Comparison of ENCODE assay signal across 18 cellular contexts in genomic region chr2:163466583-163466982, GRCh38.
DNase-seq lines count a peak whose midpoint lies in the region; ATAC-seq, FAIRE-seq and TF ChIP-seq lines count a peak whose summit lies in the region.
"Had no signal": no experiment of that assay in that cellular context is flagged by ENCODE, and none has a peak within 500 bp of the region (broad histone marks: within the 10 kb centered on the region; RNA-seq: fewer than 3 reads in every experiment).

No MANE protein-coding gene starts in this region.

- no peak overlapping the region for H2AFZ ChIP-seq in HepG2 (ENCODE audit: low read length)

- no TSS peak for BruUV-seq in HepG2 (replicated peaks; lab: Mats Ljungman, UMichigan)

- no peaks in the 10 kb centered on the region for H3K36me3 ChIP-seq in HepG2 (replicated peaks in 1 of 2; ENCODE audit: control insufficient read depth in 1 of 2, insufficient read depth in 2 of 2, low read length in 2 of 2)
- no peaks in the 10 kb centered on the region for H3K36me3 ChIP-seq in right lobe of liver
- no peaks in the 10 kb centered on the region for H3K36me3 ChIP-seq in lower lobe of right lung
- H3K36me3 ChIP-seq: SJSA1 had no signal

- in situ Hi-C loops in HepG2 (cut with HindIII; ENCODE audit: extremely low pct_ligation_motif_present, low pct_unique_long_range_greater_than_20kb): no loop called here

- FAIRE-seq in HepG2 (lab: Jason Lieb, UNC): no peak
- FAIRE-seq: H1 had no signal

- H4K20me1 ChIP-seq in HepG2 (ENCODE audit: insufficient read depth, low read length): no peaks in the 10 kb centered on the region

- DNase-seq in NCI-H1105 treated with DMSO at 0.1 percent for 48 hours (lab: John Stamatoyannopoulos, UW) (peak; percentile 50), NCI-H1105 (lab: John Stamatoyannopoulos, UW) (no peak), HepG2 (ENCODE audit: low spot score) (no peak), right lobe of liver (no peak), left kidney (ENCODE audit: low read depth, low spot score) (peak; percentile 26), superior temporal gyrus (ENCODE audit: extremely low spot score) (peak; percentile 8), lower lobe of right lung (no peak), T1000 (lab: John Stamatoyannopoulos, UW) (no peak)
- DNase-seq: Caco-2; CD4-positive, CD25-positive, alpha-beta regulatory T cell; EL; KBM-7; NCI-H1694; NCI-H2171; NK-92 treated with Interleukin-12 subunit alpha and Interleukin-12 subunit beta, amount 100 ng/mL, for 24 hours had no signal

- H3K27me3 ChIP-seq in HepG2 (ENCODE audit: control insufficient read depth in 1 of 2, insufficient read depth in 2 of 2, low read length in 2 of 2): no peaks in the 10 kb centered on the region
- H3K27me3 ChIP-seq in right lobe of liver: no peaks in the 10 kb centered on the region
- no peaks in the 10 kb centered on the region for H3K27me3 ChIP-seq in lower lobe of right lung (ENCODE audit: low read depth)

- no peak overlapping the region for H3K4me2 ChIP-seq in HepG2 (ENCODE audit: low read depth, low read length)

- ATAC-seq in HepG2: no peak
- ATAC-seq in right lobe of liver: no peak
- ATAC-seq in lower lobe of right lung: no peak

- no peak for TF ChIP-seq POLR2A in HepG2 (IDR thresholded peaks at IDR 0.05; ENCODE audit: insufficient read depth in 1 of 2, low read depth in 2 of 2, low read length in 2 of 2)
- no peak for TF ChIP-seq POLR2A in right lobe of liver (IDR thresholded peaks at IDR 0.05)

- H3K27ac ChIP-seq in HepG2 (ENCODE audit: extremely low read length, insufficient read depth, low read length) (no peak overlapping the region), right lobe of liver (no peak overlapping the region), lower lobe of right lung (no peak overlapping the region)
- H3K27ac ChIP-seq: 22Rv1, SJSA1 had no signal

- intact Hi-C loops in HepG2 (cut with micrococcal nuclease; ENCODE audit: unreplicated experiment) (no loop called here), right lobe of liver (cut with DNase I) (no loop called here), lower lobe of right lung (cut with DNase I) (no loop called here)

- 29% methylated on average over 5 of the region's 5 CpGs for WGBS in HepG2 (ENCODE audit: low lambda C conversion rate)
- WGBS in right lobe of liver (ENCODE audit: insufficient coverage, low coverage, low lambda C conversion rate, missing lambda C conversion rate): 54% methylated on average over 5 of the region's 5 CpGs

- TF ChIP-seq CTCF in HepG2 (CRISPR knock-in tag; IDR thresholded peaks at IDR 0.05): no peak
- no peak for TF ChIP-seq CTCF in right lobe of liver (IDR thresholded peaks at IDR 0.05)
- no peak for TF ChIP-seq CTCF in lower lobe of right lung (IDR thresholded peaks at IDR 0.05)

- H3K9me3 ChIP-seq in HepG2 (ENCODE audit: low read length) (no peaks in the 10 kb centered on the region), right lobe of liver (no peaks in the 10 kb centered on the region), lower lobe of right lung (no peaks in the 10 kb centered on the region)
- H3K9me3 ChIP-seq: Caco-2, SJSA1 had no signal

- TF ChIP-seq RAD21 in HepG2 (CRISPR knock-in tag; IDR thresholded peaks at IDR 0.05): no peak

- TF ChIP-seq EP300 in HepG2 (IDR thresholded peaks at IDR 0.05; ENCODE audit: low read depth in 2 of 2, low read length in 2 of 2) (no peak), HepG2 (CRISPR knock-in tag; IDR thresholded peaks at IDR 0.05; ENCODE audit: borderline replicate concordance) (no peak)

- no peaks in the 10 kb centered on the region for H3K79me2 ChIP-seq in HepG2 (ENCODE audit: insufficient read depth, low read length)

- CTCF ChIA-PET in HepG2 (lab: Yijun Ruan, JAX; ENCODE audit: low intra/inter-chr PET ratio, low total read pairs): no interaction called here

- no peak overlapping the region for H3K9ac ChIP-seq in HepG2 (ENCODE audit: insufficient read depth, low read depth, low read length)

- no peaks in the 10 kb centered on the region for H3K4me1 ChIP-seq in HepG2 (ENCODE audit: insufficient read depth, low read length)
- no peaks in the 10 kb centered on the region for H3K4me1 ChIP-seq in right lobe of liver
- H3K4me1 ChIP-seq in lower lobe of right lung: no peaks in the 10 kb centered on the region
- H3K4me1 ChIP-seq: Caco-2, SJSA1 had no signal

- POLR2A ChIA-PET in HepG2 (lab: Yijun Ruan, JAX): no interaction called here

- H3K4me3 ChIP-seq in HepG2 (replicated peaks in 1 of 3; ENCODE audit: insufficient read depth in 1 of 3, low read depth in 2 of 3, low read length in 3 of 3) (no peak overlapping the region), right lobe of liver (no peak overlapping the region), lower lobe of right lung (no peak overlapping the region)
- H3K4me3 ChIP-seq: SJSA1 had no signal

TF ChIP-seq in HepG2, 621 proteins besides CTCF, POLR2A, EP300 and RAD21:
- peak; percentile 55; the same call in 1 of the 2 replicates for TF ChIP-seq ATF7 (IDR thresholded peaks at IDR 0.05)
- no peak for TF ChIP-seq ATF7 (CRISPR knock-in tag; IDR thresholded peaks at IDR 0.05)
- peak; percentile 72; the same call in 1 of the 2 replicates for TF ChIP-seq CEBPB (IDR thresholded peaks at IDR 0.05; ENCODE audit: borderline replicate concordance, low read depth, low read length)
- no peak for TF ChIP-seq PHB2 (IDR thresholded peaks at IDR 0.05; ENCODE audit: partially characterized antibody)
- TF ChIP-seq SOX13 (IDR thresholded peaks at IDR 0.05): no peak
- no peak for TF ChIP-seq SOX13 (CRISPR knock-in tag; conservative IDR thresholded peaks at IDR 0.05 in 1 of 2, IDR thresholded peaks at IDR 0.05 in 1 of 2)

Comparison
In these comparisons a context has a peak if more than half of its experiments do, and no peak if none do; other contexts are left out.
1. DNase-seq: peak in NCI-H1105 treated with DMSO at 0.1 percent for 48 hours (single experiment), left kidney (single experiment) and superior temporal gyrus (single experiment); none in NCI-H1105 (single experiment), HepG2 (single experiment), right lobe of liver (0 of 3), lower lobe of right lung (single experiment) and T1000 (single experiment).